Comparison of ENCODE assay signal across 18 cellular contexts in the genomic region with DNA sequence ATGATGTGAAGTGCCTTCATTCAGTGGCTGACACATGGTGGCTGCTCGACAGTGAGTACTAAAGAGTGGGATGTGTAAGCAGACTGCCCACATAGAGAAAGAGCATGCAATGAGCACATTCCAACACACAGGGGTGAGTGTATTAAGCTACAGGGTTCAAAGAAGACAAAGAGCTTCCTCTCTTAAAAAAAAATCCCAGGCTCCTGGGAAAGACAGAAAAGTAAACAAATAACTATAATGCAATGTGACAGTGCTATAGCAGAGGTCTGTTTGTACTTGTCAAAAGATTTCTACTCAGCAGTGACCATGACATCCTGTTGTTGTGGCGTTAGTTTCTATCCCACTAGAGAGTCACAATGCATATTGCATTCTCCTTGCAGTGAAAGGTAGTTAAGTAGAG. TPM values are rescaled to one million over a fixed set of nuclear protein-coding genes. Genes with fewer than 3 reads are reported as not detected.
DNase-seq lines count a peak whose midpoint lies in the region; ATAC-seq, FAIRE-seq and TF ChIP-seq lines count a peak whose summit lies in the region.
"Had no signal": no experiment of that assay in that cellular context is flagged by ENCODE, and none has a peak within 500 bp of the region (broad histone marks: within the 10 kb centered on the region; RNA-seq: fewer than 3 reads in every experiment).

No MANE protein-coding gene starts in this region.

- no peak overlapping the region for H3K4me3 ChIP-seq in CD4-positive, alpha-beta memory T cell (ENCODE audit: low read length in 2 of 2)
- no peak overlapping the region for H3K4me3 ChIP-seq in uterus
- H3K4me3 ChIP-seq: coronary artery had no signal

- POLR2A ChIA-PET in CD4-positive, alpha-beta memory T cell (lab: Charles Lee; ENCODE audit: partially characterized antibody): interaction anchor here (1.0 to 16.3 kb wide), 6 partner anchors 9 to 105 kb away, joined by 3 to 164 read pairs (median 4); partner anchors contain the start of gene PCNX1
- POLR2A ChIA-PET in activated CD4-positive, alpha-beta memory T cell treated with anti-CD3 and anti-CD28 coated beads, Interleukin-2, amount 10 ng/mL, durations not matched to agents 7 days and 5 days (lab: Charles Lee): interaction anchor here (1.9 to 7.2 kb wide), 4 partner anchors 9 to 73 kb away, joined by 8 to 62 read pairs (median 12); partner anchors contain the start of gene PCNX1

- intact Hi-C loops in CD4-positive, alpha-beta memory T cell (cut with micrococcal nuclease): no loop called here
- intact Hi-C loops in uterus (cut with DNase I; ENCODE audit: low total_unique reads): no loop called here

- peak overlapping the region in 6 of 8 donors; percentile 23 to 80 (median 73) for H3K4me3 Mint-ChIP-seq in CD4-positive, alpha-beta memory T cell
- H3K4me3 Mint-ChIP-seq in activated CD4-positive, alpha-beta memory T cell treated with anti-CD3 and anti-CD28 coated beads, Interleukin-2, amount 10 ng/mL, durations not matched to agents 7 days and 5 days: no peak overlapping the region
- H3K4me3 Mint-ChIP-seq in activated T-cell treated with anti-CD3 and anti-CD28 coated beads, Interleukin-2, amount 50 U/mL, for 24 hours: no peak overlapping the region

- peaks cover 42 to 64% (median 56%) of the 10 kb centered on the region in 4 donors for H3K4me1 Mint-ChIP-seq in CD4-positive, alpha-beta memory T cell
- peaks cover 66% of the 10 kb centered on the region for H3K4me1 Mint-ChIP-seq in activated CD4-positive, alpha-beta memory T cell treated with anti-CD3 and anti-CD28 coated beads, Interleukin-2, amount 10 ng/mL, durations not matched to agents 7 days and 5 days
- H3K4me1 Mint-ChIP-seq in activated T-cell treated with anti-CD3 and anti-CD28 coated beads, Interleukin-2, amount 50 U/mL, for 24 hours (ENCODE audit: low read depth): peaks cover 63% of the 10 kb centered on the region

- no peak for ATAC-seq in HG02798 (IDR thresholded peaks at IDR 0.05; ENCODE audit: poor library complexity, unreplicated experiment)

- H3K36me3 Mint-ChIP-seq in CD4-positive, alpha-beta memory T cell: no peaks in the 10 kb centered on the region
- peaks cover 5% of the 10 kb centered on the region for H3K36me3 Mint-ChIP-seq in activated CD4-positive, alpha-beta memory T cell treated with anti-CD3 and anti-CD28 coated beads, Interleukin-2, amount 10 ng/mL, durations not matched to agents 7 days and 5 days (ENCODE audit: low read depth)
- no peaks in the 10 kb centered on the region for H3K36me3 Mint-ChIP-seq in activated T-cell treated with anti-CD3 and anti-CD28 coated beads, Interleukin-2, amount 50 U/mL, for 24 hours (ENCODE audit: low read depth)

- DNase-seq in CD4-positive, alpha-beta memory T cell: no peak
- no peak for DNase-seq in GM12891 (ENCODE audit: insufficient read length, low spot score)
- DNase-seq in activated CD4-positive, alpha-beta memory T cell treated with anti-CD3 and anti-CD28 coated beads, Interleukin-2, amount 10 ng/mL, durations not matched to agents 7 days and 5 days: no peak
- peak; percentile 15 for DNase-seq in left kidney (ENCODE audit: low read depth, low spot score)
- DNase-seq in NCI-H187 (lab: John Stamatoyannopoulos, UW): no peak
- no peak for DNase-seq in activated T-cell treated with anti-CD3 and anti-CD28 coated beads, Interleukin-2, amount 50 U/mL, for 24 hours
- no peak for DNase-seq in uterus
- DNase-seq: amygdala, erythroblast, midbrain, NCI-H1092 treated with DMSO at 0.1 percent for 48 hours, NCI-H2227 treated with DMSO at 0.1 percent for 48 hours had no signal

- no peak for TF ChIP-seq POLR2A in GM12891 (IDR thresholded peaks at IDR 0.05; ENCODE audit: low read depth, low read length)
- TF ChIP-seq POLR2A in uterus (IDR thresholded peaks at IDR 0.05): no peak

- peaks cover 58% of the 10 kb centered on the region for H3K4me1 ChIP-seq in CD4-positive, alpha-beta memory T cell (ENCODE audit: insufficient read depth, low read length)
- peaks cover 0 to 3% of the 10 kb centered on the region in 2 donors for H3K4me1 ChIP-seq in uterus

- H3K27me3 Mint-ChIP-seq in CD4-positive, alpha-beta memory T cell: no peaks in the 10 kb centered on the region
- peaks cover 31% of the 10 kb centered on the region for H3K27me3 Mint-ChIP-seq in activated CD4-positive, alpha-beta memory T cell treated with anti-CD3 and anti-CD28 coated beads, Interleukin-2, amount 10 ng/mL, durations not matched to agents 7 days and 5 days
- H3K27me3 Mint-ChIP-seq in activated T-cell treated with anti-CD3 and anti-CD28 coated beads, Interleukin-2, amount 50 U/mL, for 24 hours: no peaks in the 10 kb centered on the region

- peak overlapping the region; percentile 44 to 96 (median 88) for H3K27ac Mint-ChIP-seq in CD4-positive, alpha-beta memory T cell
- H3K27ac Mint-ChIP-seq in activated CD4-positive, alpha-beta memory T cell treated with anti-CD3 and anti-CD28 coated beads, Interleukin-2, amount 10 ng/mL, durations not matched to agents 7 days and 5 days: peak overlapping the region; percentile 77
- H3K27ac Mint-ChIP-seq in activated T-cell treated with anti-CD3 and anti-CD28 coated beads, Interleukin-2, amount 50 U/mL, for 24 hours: no peak overlapping the region
- H3K27ac Mint-ChIP-seq: IgD-negative memory B cell had no signal

- no peaks in the 10 kb centered on the region for H3K27me3 ChIP-seq in CD4-positive, alpha-beta memory T cell (ENCODE audit: insufficient read depth, low read length)
- no peaks in the 10 kb centered on the region for H3K27me3 ChIP-seq in uterus

- peak; percentile 51 for FAIRE-seq in GM12891 (lab: Jason Lieb, UNC)
- FAIRE-seq: D721Med, H1, keratinocyte had no signal

- H3K36me3 ChIP-seq in CD4-positive, alpha-beta memory T cell (ENCODE audit: insufficient read depth, low read length): no peaks in the 10 kb centered on the region
- H3K36me3 ChIP-seq in uterus: no peaks in the 10 kb centered on the region

- no peak for TF ChIP-seq CTCF in uterus (IDR thresholded peaks at IDR 0.05)

- no peaks in the 10 kb centered on the region for H3K9me3 Mint-ChIP-seq in CD4-positive, alpha-beta memory T cell
- peaks cover 4% of the 10 kb centered on the region for H3K9me3 Mint-ChIP-seq in activated CD4-positive, alpha-beta memory T cell treated with anti-CD3 and anti-CD28 coated beads, Interleukin-2, amount 10 ng/mL, durations not matched to agents 7 days and 5 days
- H3K9me3 Mint-ChIP-seq in activated T-cell treated with anti-CD3 and anti-CD28 coated beads, Interleukin-2, amount 50 U/mL, for 24 hours: no peaks in the 10 kb centered on the region

- no peaks in the 10 kb centered on the region for H3K9me3 ChIP-seq in CD4-positive, alpha-beta memory T cell (ENCODE audit: control insufficient read depth in 1 of 2, low read length in 2 of 2)
- H3K9me3 ChIP-seq in uterus: no peaks in the 10 kb centered on the region

- no peak overlapping the region for H3K27ac ChIP-seq in CD4-positive, alpha-beta memory T cell (ENCODE audit: low read depth, low read length)
- no peak overlapping the region for H3K27ac ChIP-seq in uterus
- H3K27ac ChIP-seq: coronary artery had no signal

- CTCF ChIA-PET in CD4-positive, alpha-beta memory T cell (lab: Charles Lee; ENCODE audit: partially characterized antibody): interaction anchor here (1.2 to 8.1 kb wide), 4 partner anchors 11 to 85 kb away, joined by 3 to 59 read pairs (median 4); partner anchors contain the start of genes MAP3K9 and PCNX1
- CTCF ChIA-PET in activated CD4-positive, alpha-beta memory T cell treated with anti-CD3 and anti-CD28 coated beads, Interleukin-2, amount 10 ng/mL, durations not matched to agents 7 days and 5 days (lab: Charles Lee): interaction anchor here (1.3 to 1.5 kb wide), 2 partner anchors 10 to 12 kb away, joined by 4 read pairs; partner anchors contain the start of gene PCNX1

TF ChIP-seq in GM12891, 5 proteins besides CTCF, POLR2A, EP300 and RAD21:
- no peak for TF ChIP-seq POU2F2 (IDR thresholded peaks at IDR 0.05; ENCODE audit: low read depth, low read length)
- TF ChIP-seq SPI1 (IDR thresholded peaks at IDR 0.05; ENCODE audit: low read depth, low read length): no peak
- TF ChIP-seq POLR2AphosphoS5 (IDR thresholded peaks at IDR 0.05; ENCODE audit: low read depth, low read length): no peak
- TF ChIP-seq TAF1 (IDR thresholded peaks at IDR 0.05; ENCODE audit: low read depth, low read length): no peak
- TF ChIP-seq PAX5 (IDR thresholded peaks at IDR 0.05; ENCODE audit: insufficient read depth, low read length, severe bottlenecking): no peak

RNA-seq across cellular contexts. Expression of gene PCNX1, which starts 12.4 kb away (rescaled TPM):
- total RNA-seq in CD4-positive, alpha-beta memory T cell: 100 to 1,000 TPM; 115 to 128 TPM
- 10 to 100 TPM; 10.7 to 21.8 TPM for polyA plus RNA-seq in CD4-positive, alpha-beta memory T cell
- polyA plus RNA-seq in GM12891 (2012; ENCODE audit: low read depth, missing spikeins): 7.6 TPM
- total RNA-seq in activated CD4-positive, alpha-beta memory T cell treated with anti-CD3 and anti-CD28 coated beads, Interleukin-2, amount 10 ng/mL, durations not matched to agents 7 days and 5 days: 10 to 100 TPM; 56.9 to 60.4 TPM
- total RNA-seq in uterus: 100 to 1,000 TPM in 2 of 4 donors, 10 to 100 TPM in 2; 34.6 to 112 (median 90.3) TPM

Comparison
In these comparisons a context has a peak if more than half of its experiments do, and no peak if none do; other contexts are left out.
1. H3K4me3 Mint-ChIP-seq: peak in CD4-positive, alpha-beta memory T cell (6 of 8); none in activated CD4-positive, alpha-beta memory T cell treated with anti-CD3 and anti-CD28 coated beads, Interleukin-2, amount 10 ng/mL, durations not matched to agents 7 days and 5 days (single experiment) and activated T-cell treated with anti-CD3 and anti-CD28 coated beads, Interleukin-2, amount 50 U/mL, for 24 hours (single experiment).